ENCODE assay signal across 16 cellular contexts in genomic region chr2:190655113-190655512, GRCh38. TPM values are rescaled to one million over a fixed set of nuclear protein-coding genes. Genes with fewer than 3 reads are reported as not detected.
A peak's percentile ranks its signal among the peaks of the same experiment; 100 is the strongest.
DNase-seq lines count a peak whose midpoint lies in the region; ATAC-seq and TF ChIP-seq lines count a peak whose summit lies in the region.
"Had no signal": no experiment of that assay in that cellular context is flagged by ENCODE, and none has a peak within 500 bp of the region (broad histone marks: within the 10 kb centered on the region; RNA-seq: fewer than 3 reads in every experiment).

No MANE protein-coding gene starts in this region.

- H3K27me3 Mint-ChIP-seq in naive thymus-derived CD8-positive, alpha-beta T cell, result no peaks in the 10 kb centered on the region
- H3K27me3 Mint-ChIP-seq: dendritic cell treated with granulocyte-macrophage colony-stimulating factor and Interleukin-4, amounts not matched to agents 40 ng/mL and 50 ng/mL, for 4 days; stimulated activated naive CD8-positive, alpha-beta T cell treated with anti-CD3 and anti-CD28 coated beads, Interleukin-15, amount 100 ng/mL, for 72 hours had no signal

- H3K4me3 ChIP-seq in heart left ventricle, result peak overlapping the region in 2 of 12 donors; percentile 1
- H3K4me3 ChIP-seq in thyroid gland (replicated peaks in 1 of 3), result no peak overlapping the region
- no peak overlapping the region for H3K4me3 ChIP-seq in colonic mucosa
- H3K4me3 ChIP-seq: ascending aorta, GM23338, neural progenitor cell, SJSA1 had no signal

- H3K4me1 ChIP-seq in heart left ventricle, result peaks cover 0 to 96% (median 82%) of the 10 kb centered on the region in 12 donors
- H3K4me1 ChIP-seq in thyroid gland, result peaks cover 8 to 19% of the 10 kb centered on the region in 2 donors
- H3K4me1 ChIP-seq in colonic mucosa, result no peaks in the 10 kb centered on the region

- no peaks in the 10 kb centered on the region for H3K27me3 ChIP-seq in heart left ventricle
- H3K27me3 ChIP-seq in thyroid gland, result no peaks in the 10 kb centered on the region
- H3K27me3 ChIP-seq in colonic mucosa, result no peaks in the 10 kb centered on the region
- H3K27me3 ChIP-seq: ascending aorta, neural progenitor cell, SJSA1 had no signal

- H3K36me3 ChIP-seq in heart left ventricle, result peaks cover 0 to 11% (median 8%) of the 10 kb centered on the region in 9 donors
- H3K36me3 ChIP-seq in thyroid gland, result no peaks in the 10 kb centered on the region
- no peaks in the 10 kb centered on the region for H3K36me3 ChIP-seq in colonic mucosa
- H3K36me3 ChIP-seq: ascending aorta had no signal

- DNase-seq in DMS 273 (lab: John Stamatoyannopoulos, UW; ENCODE audit: unreplicated experiment) (peak; percentile 60), NCI-H1105 (lab: John Stamatoyannopoulos, UW) (peak; percentile 49), NCI-H446 (lab: John Stamatoyannopoulos, UW) (peak; percentile 87 to 89), heart left ventricle (peak in 1 of 5 donors; percentile 34), amniotic stem cell (lab: John Stamatoyannopoulos, UW) (no peak), thyroid gland (no peak), colonic mucosa (no peak)
- no peak for DNase-seq in naive thymus-derived CD8-positive, alpha-beta T cell
- DNase-seq: NCI-H1436 treated with DMSO at 0.1 percent for 48 hours; stimulated activated naive CD8-positive, alpha-beta T cell treated with anti-CD3 and anti-CD28 coated beads, Interleukin-15, amount 100 ng/mL, for 72 hours; T-helper 9 cell had no signal

- no peaks in the 10 kb centered on the region for H3K9me3 Mint-ChIP-seq in naive thymus-derived CD8-positive, alpha-beta T cell
- H3K9me3 Mint-ChIP-seq: dendritic cell treated with granulocyte-macrophage colony-stimulating factor and Interleukin-4, amounts not matched to agents 40 ng/mL and 50 ng/mL, for 4 days; GM23338; neural progenitor cell; stimulated activated naive CD8-positive, alpha-beta T cell treated with anti-CD3 and anti-CD28 coated beads, Interleukin-15, amount 100 ng/mL, for 72 hours had no signal

- no peak for TF ChIP-seq CTCF in heart left ventricle (IDR thresholded peaks at IDR 0.05)
- TF ChIP-seq CTCF in thyroid gland (IDR thresholded peaks at IDR 0.05), result no peak
- TF ChIP-seq CTCF in colonic mucosa (IDR thresholded peaks at IDR 0.05), result no peak

- H3K4me1 Mint-ChIP-seq in naive thymus-derived CD8-positive, alpha-beta T cell, result peaks cover 19 to 45% (median 41%) of the 10 kb centered on the region in 4 donors

- H3K9ac ChIP-seq in colonic mucosa (ENCODE audit: low read depth in 2 of 2, low read length in 2 of 2), result no peak overlapping the region
- H3K9ac ChIP-seq: neural progenitor cell had no signal

- TF ChIP-seq POLR2A in heart left ventricle (IDR thresholded peaks at IDR 0.05) (no peak), thyroid gland (IDR thresholded peaks at IDR 0.05) (no peak)

- no peaks in the 10 kb centered on the region for H3K9me3 ChIP-seq in heart left ventricle
- no peaks in the 10 kb centered on the region for H3K9me3 ChIP-seq in thyroid gland
- no peaks in the 10 kb centered on the region for H3K9me3 ChIP-seq in colonic mucosa
- H3K9me3 ChIP-seq: ascending aorta, SJSA1 had no signal

- intact Hi-C loops in heart left ventricle (cut with DNase I) (loop anchor here in 1 of 10 donors (10.0 kb wide), 1 partner anchor 120 kb away; the partner anchor contains the start of gene NEMP2), thyroid gland (cut with DNase I) (no loop called here), colonic mucosa (cut with DNase I) (no loop called here)

- 8 to 16% (median 10%) methylated on average over 1 of the region's 1 CpG for WGBS in heart left ventricle, 4 donors
- WGBS in thyroid gland, 2 donors, result 23 to 25% methylated on average over 1 of the region's 1 CpG

- no peak overlapping the region for H3K4me3 Mint-ChIP-seq in naive thymus-derived CD8-positive, alpha-beta T cell
- H3K4me3 Mint-ChIP-seq: dendritic cell treated with granulocyte-macrophage colony-stimulating factor and Interleukin-4, amounts not matched to agents 40 ng/mL and 50 ng/mL, for 4 days; GM23338; neural progenitor cell; stimulated activated naive CD8-positive, alpha-beta T cell treated with anti-CD3 and anti-CD28 coated beads, Interleukin-15, amount 100 ng/mL, for 72 hours had no signal

- peaks cover 0 to 12% (median 5%) of the 10 kb centered on the region in 3 donors for H3K36me3 Mint-ChIP-seq in naive thymus-derived CD8-positive, alpha-beta T cell

- peak; percentile 36 to 58 (median 44) for ATAC-seq in heart left ventricle
- no peak for ATAC-seq in naive thymus-derived CD8-positive, alpha-beta T cell
- ATAC-seq: GM23338; stimulated activated naive CD8-positive, alpha-beta T cell treated with anti-CD3 and anti-CD28 coated beads, Interleukin-15, amount 100 ng/mL, for 72 hours had no signal

- H3K27ac ChIP-seq in heart left ventricle, result peak overlapping the region in 10 of 12 donors; percentile 36 to 65 (median 56)
- H3K27ac ChIP-seq in thyroid gland, result no peak overlapping the region
- no peak overlapping the region for H3K27ac ChIP-seq in colonic mucosa
- H3K27ac ChIP-seq: ascending aorta, neural progenitor cell, SJSA1 had no signal

- no peak overlapping the region for H3K27ac Mint-ChIP-seq in naive thymus-derived CD8-positive, alpha-beta T cell
- H3K27ac Mint-ChIP-seq: dendritic cell treated with granulocyte-macrophage colony-stimulating factor and Interleukin-4, amounts not matched to agents 40 ng/mL and 50 ng/mL, for 4 days; GM23338; neural progenitor cell; stimulated activated naive CD8-positive, alpha-beta T cell treated with anti-CD3 and anti-CD28 coated beads, Interleukin-15, amount 100 ng/mL, for 72 hours had no signal

- POLR2A ChIA-PET in naive thymus-derived CD8-positive, alpha-beta T cell (lab: Charles Lee), result no interaction called here

RNA-seq across cellular contexts. Expression of gene NAB1, which starts 6.2 kb away (rescaled TPM):
- total RNA-seq in heart left ventricle, result 10 to 100 TPM; 20.4 to 41.8 (median 31.3) TPM
- 10 to 100 TPM; 10.1 to 16.6 TPM for polyA plus RNA-seq in heart left ventricle
- total RNA-seq in naive thymus-derived CD8-positive, alpha-beta T cell, result 10 to 100 TPM; 20.1 to 24.3 TPM
- 1 to 10 TPM; 2.7 to 4.3 (median 3.7) TPM for polyA plus RNA-seq in naive thymus-derived CD8-positive, alpha-beta T cell
- 10 to 100 TPM; 64.1 to 90.8 (median 83.0) TPM for total RNA-seq in thyroid gland
- total RNA-seq in colonic mucosa, result 10 to 100 TPM; 31.7 to 37.1 TPM

Comparison
In these comparisons a context has a peak if more than half of its experiments do, and no peak if none do; other contexts are left out.
1. DNase-seq: peak in DMS 273 (single experiment), NCI-H1105 (single experiment) and NCI-H446 (2 of 2); none in amniotic stem cell (single experiment), naive thymus-derived CD8-positive, alpha-beta T cell (0 of 10), thyroid gland (0 of 2) and colonic mucosa (single experiment).
2. ATAC-seq: peak in heart left ventricle (4 of 4); none in naive thymus-derived CD8-positive, alpha-beta T cell (0 of 2).
3. H3K27ac ChIP-seq: peak in heart left ventricle (10 of 12); none in thyroid gland (0 of 3) and colonic mucosa (single experiment).